ENCODE assay signal across 10 cellular contexts in genomic region chr2:149573760-149574159, GRCh38. TPM values are rescaled to one million over a fixed set of nuclear protein-coding genes. Genes with fewer than 3 reads are reported as not detected.
DNase-seq lines count a peak whose midpoint lies in the region; ATAC-seq, FAIRE-seq and TF ChIP-seq lines count a peak whose summit lies in the region.
"Had no signal": no experiment of that assay in that cellular context is flagged by ENCODE, and none has a peak within 500 bp of the region (broad histone marks: within the 10 kb centered on the region; RNA-seq: fewer than 3 reads in every experiment).

No MANE protein-coding gene starts in this region.

- no peak for TF ChIP-seq POLR2A in A549 (IDR thresholded peaks at IDR 0.05; ENCODE audit: low read length)

- H3K27ac Mint-ChIP-seq in CD8-positive, alpha-beta memory T cell = no peak overlapping the region

- CTCF ChIA-PET in A549 (lab: Yijun Ruan, JAX) = interaction anchor here (0.6 to 1.7 kb wide), 6 partner anchors 10 to 1847 kb away, joined by 3 to 6 read pairs (median 4); no protein-coding TSS in a partner anchor
- CTCF ChIA-PET in CD8-positive, alpha-beta memory T cell (lab: Charles Lee) = interaction anchor here (0.6 to 1.0 kb wide), 3 partner anchors 12 to 1845 kb away, joined by 3 read pairs; no protein-coding TSS in a partner anchor

- no peak for TF ChIP-seq EP300 in A549 (IDR thresholded peaks at IDR 0.05)

- 41% methylated on average over 2 of the region's 2 CpGs for WGBS in A549 (ENCODE audit: missing lambda C conversion rate)

- peaks cover 0 to 76% (median 21%) of the 10 kb centered on the region in 3 donors for H3K36me3 Mint-ChIP-seq in CD8-positive, alpha-beta memory T cell

- no peaks in the 10 kb centered on the region for H3K9me3 ChIP-seq in A549
- no peaks in the 10 kb centered on the region for H3K9me3 ChIP-seq in CD8-positive, alpha-beta memory T cell (ENCODE audit: low read length)

- H3K9me3 Mint-ChIP-seq in CD8-positive, alpha-beta memory T cell = no peaks in the 10 kb centered on the region

- TF ChIP-seq CTCF in A549 (IDR thresholded peaks at IDR 0.05) = peak; percentile 47; the same call in 2 of the 3 replicates
- TF ChIP-seq CTCF in GM06990 (IDR thresholded peaks at IDR 0.05; ENCODE audit: insufficient read depth, low read length, poor library complexity, severe bottlenecking) = peak; percentile 8
- peak; percentile 60 for TF ChIP-seq CTCF in foreskin keratinocyte (conservative IDR thresholded peaks at IDR 0.05)

- no peak overlapping the region for H3K4me2 ChIP-seq in A549

- no peaks in the 10 kb centered on the region; the same call in 2 of the 3 replicates for H3K4me1 ChIP-seq in A549
- H3K4me1 ChIP-seq in foreskin keratinocyte = no peaks in the 10 kb centered on the region
- peaks cover 5% of the 10 kb centered on the region for H3K4me1 ChIP-seq in CD8-positive, alpha-beta memory T cell (ENCODE audit: insufficient read depth, low read length)

- H3K27ac ChIP-seq in A549 (no peak overlapping the region), foreskin keratinocyte (no peak overlapping the region)
- no peak overlapping the region for H3K27ac ChIP-seq in CD8-positive, alpha-beta memory T cell (ENCODE audit: low read depth, low read length)
- H3K27ac ChIP-seq: epithelial cell of prostate had no signal

- FAIRE-seq in A549 (lab: Jason Lieb, UNC) (no peak), TTC549 (lab: Jason Lieb, UNC) (peak; percentile 94)

- no peak for TF ChIP-seq RAD21 in A549 (conservative IDR thresholded peaks at IDR 0.05 in 1 of 2, IDR thresholded peaks at IDR 0.05 in 1 of 2)

- ATAC-seq in A549 (no peak), foreskin keratinocyte (no peak)

- H3K27me3 ChIP-seq in GM06990 (replicated peaks; ENCODE audit: control insufficient read depth, insufficient read depth, low read length) = no peaks in the 10 kb centered on the region
- H3K27me3 ChIP-seq in foreskin keratinocyte = no peaks in the 10 kb centered on the region
- H3K27me3 ChIP-seq in CD8-positive, alpha-beta memory T cell (ENCODE audit: insufficient read depth, low read length, poor library complexity, severe bottlenecking) = no peaks in the 10 kb centered on the region

- H3K4me3 Mint-ChIP-seq in CD8-positive, alpha-beta memory T cell = no peak overlapping the region

- H3K4me3 ChIP-seq in A549 = no peak overlapping the region
- H3K4me3 ChIP-seq in GM06990 (replicated peaks; ENCODE audit: low read depth, low read length) = no peak overlapping the region
- H3K4me3 ChIP-seq in CD8-positive, alpha-beta memory T cell (ENCODE audit: low read length) = no peak overlapping the region

- no peaks in the 10 kb centered on the region for H3K27me3 Mint-ChIP-seq in CD8-positive, alpha-beta memory T cell

- POLR2A ChIA-PET in A549 (lab: Yijun Ruan, JAX) = interaction anchor here (0.6 kb wide), 1 partner anchor 898 kb away, joined by 3 read pairs; no protein-coding TSS in a partner anchor
- POLR2A ChIA-PET in CD8-positive, alpha-beta memory T cell (lab: Charles Lee) = no interaction called here

- H3K4me1 Mint-ChIP-seq in CD8-positive, alpha-beta memory T cell = peaks cover 23 to 45% (median 43%) of the 10 kb centered on the region in 3 donors

- H3K36me3 ChIP-seq in GM06990 (ENCODE audit: control insufficient read depth, insufficient read depth, low read length) = peaks cover 9% of the 10 kb centered on the region
- peaks cover 57% of the 10 kb centered on the region for H3K36me3 ChIP-seq in CD8-positive, alpha-beta memory T cell (ENCODE audit: insufficient read depth, low read length)

- no peak for DNase-seq in A549 (ENCODE audit: low read depth in 1 of 2, low spot score in 1 of 2)
- no peak for DNase-seq in GM06990 (ENCODE audit: extremely low read depth, insufficient read length)
- no peak for DNase-seq in foreskin keratinocyte
- DNase-seq in HuH-7.5 (ENCODE audit: low spot score) = no peak
- DNase-seq in DMS153 (lab: John Stamatoyannopoulos, UW) = no peak
- no peak for DNase-seq in activated T-cell treated with anti-CD3 and anti-CD28 coated beads, Interleukin-2, amount 50 U/mL, for 1 hour
- no peak for DNase-seq in CD8-positive, alpha-beta memory T cell
- DNase-seq: T-helper 2 cell had no signal

TF ChIP-seq in A549, 52 proteins besides CTCF, POLR2A, EP300 and RAD21:
- TF ChIP-seq FOXS1 (CRISPR knock-in tag; IDR thresholded peaks at IDR 0.05) = no peak
- TF ChIP-seq FOSL2 (IDR thresholded peaks at IDR 0.05) = no peak
- TF ChIP-seq FOSL2 (CRISPR knock-in tag; IDR thresholded peaks at IDR 0.05) = no peak
- no peak for TF ChIP-seq SREBF2 (IDR thresholded peaks at IDR 0.05)
- no peak for TF ChIP-seq RARB (CRISPR knock-in tag; IDR thresholded peaks at IDR 0.05)
- TF ChIP-seq, protein P1, sequence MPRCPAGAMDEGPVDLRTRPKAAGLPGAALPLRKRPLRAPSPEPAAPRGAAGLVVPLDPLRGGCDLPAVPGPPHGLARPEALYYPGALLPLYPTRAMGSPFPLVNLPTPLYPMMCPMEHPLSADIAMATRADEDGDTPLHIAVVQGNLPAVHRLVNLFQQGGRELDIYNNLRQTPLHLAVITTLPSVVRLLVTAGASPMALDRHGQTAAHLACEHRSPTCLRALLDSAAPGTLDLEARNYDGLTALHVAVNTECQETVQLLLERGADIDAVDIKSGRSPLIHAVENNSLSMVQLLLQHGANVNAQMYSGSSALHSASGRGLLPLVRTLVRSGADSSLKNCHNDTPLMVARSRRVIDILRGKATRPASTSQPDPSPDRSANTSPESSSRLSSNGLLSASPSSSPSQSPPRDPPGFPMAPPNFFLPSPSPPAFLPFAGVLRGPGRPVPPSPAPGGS (IDR thresholded peaks at IDR 0.05) = no peak
- TF ChIP-seq CBX8 (IDR thresholded peaks at IDR 0.05) = no peak
- no peak for TF ChIP-seq SMC3 (IDR thresholded peaks at IDR 0.05)
- TF ChIP-seq NR3C1 (IDR thresholded peaks at IDR 0.05) = no peak
- no peak for TF ChIP-seq RNF2 (IDR thresholded peaks at IDR 0.05; ENCODE audit: borderline replicate concordance, low read depth)
- no peak for TF ChIP-seq ESRRA (IDR thresholded peaks at IDR 0.05; ENCODE audit: borderline replicate concordance, low read length)
TF ChIP-seq in A549: peak in this region for 0.

RNA-seq across cellular contexts. Expression of gene MMADHC, which starts 13.8 kb away (rescaled TPM):
- polyA plus RNA-seq in A549 (2011; rRNA removed) (140 and 180 TPM in 2 replicates), A549 (2017; fragmentation: RNase III; extraction: RNeasy Plus Mini Kit Qiagen cat#74134 plus additional on column Dnase treatment) (103 to 107 TPM (median 106 TPM) in 3 replicates), foreskin keratinocyte (90.0 and 97.7 TPM in 2 replicates)
- polyA plus RNA-seq in A549 (2012; cell fraction: cytosol; rRNA removed) = 39.7 and 40.3 TPM in 2 replicates
- polyA plus RNA-seq in A549 (2012; cell fraction: nucleus; rRNA removed) = 13.1 and 20.4 TPM in 2 replicates
- polyA minus RNA-seq in A549 (2011; rRNA and poly(A)+ RNA removed) = 59.2 and 62.3 TPM in 2 replicates
- 110 and 119 TPM in 2 replicates for total RNA-seq in foreskin keratinocyte
- total RNA-seq in CD8-positive, alpha-beta memory T cell = 100 to 1,000 TPM; 149 to 156 TPM
- polyA plus RNA-seq in CD8-positive, alpha-beta memory T cell = 117 TPM

Comparison
In these comparisons a context has a peak if more than half of its experiments do, and no peak if none do; other contexts are left out.
1. CTCF ChIP-seq: peak in every context shown above with its lines; median percentile 60 in foreskin keratinocyte; 47 in A549; 8 in GM06990.